ENCODE assay signal across 24 cellular contexts in the genomic region with DNA sequence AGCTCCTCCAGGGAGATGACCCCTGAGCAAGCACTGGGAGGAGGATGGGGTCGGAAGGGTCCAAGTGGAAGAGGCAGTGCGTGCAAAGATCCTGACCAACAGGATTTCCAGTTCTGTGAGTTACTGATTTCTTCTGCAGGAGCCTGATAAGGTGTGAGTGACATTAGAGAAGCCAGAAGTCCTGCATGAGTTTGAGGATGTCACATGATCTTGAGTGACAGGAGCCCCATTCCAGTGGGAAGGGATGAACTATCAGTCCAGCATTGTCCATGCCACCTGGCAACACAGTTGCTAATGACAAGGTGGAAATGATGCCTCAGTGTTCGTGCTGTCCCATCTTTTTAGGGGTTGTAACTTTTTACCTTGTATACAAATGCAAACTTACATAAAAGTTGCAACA.
DNase-seq lines count a peak whose midpoint lies in the region; ATAC-seq, FAIRE-seq and TF ChIP-seq lines count a peak whose summit lies in the region.
"Had no signal": no experiment of that assay in that cellular context is flagged by ENCODE, and none has a peak within 500 bp of the region (broad histone marks: within the 10 kb centered on the region; RNA-seq: fewer than 3 reads in every experiment).

No MANE protein-coding gene starts in this region.

- H3K9me3 ChIP-seq in body of pancreas = peaks cover 0 to 4% (median 0%) of the 10 kb centered on the region in 3 donors

- H3K27ac Mint-ChIP-seq in activated CD8-positive, alpha-beta memory T cell treated with anti-CD3 and anti-CD28 coated beads, Interleukin-2, amount 10 ng/mL, durations not matched to agents 7 days and 5 days = no peak overlapping the region
- H3K27ac Mint-ChIP-seq: B cell; CD4-positive, CD25-positive, alpha-beta regulatory T cell; CD8-positive, alpha-beta T cell had no signal

- WGBS in body of pancreas, 2 donors = 36 to 46% methylated on average over 3 of the region's 3 CpGs

- no peak for TF ChIP-seq CTCF in bronchial epithelial cell (IDR thresholded peaks at IDR 0.05; ENCODE audit: insufficient read depth, low read length, severe bottlenecking)
- TF ChIP-seq CTCF in body of pancreas (IDR thresholded peaks at IDR 0.05) = no peak

- no peaks in the 10 kb centered on the region for H3K36me3 Mint-ChIP-seq in activated CD8-positive, alpha-beta memory T cell treated with anti-CD3 and anti-CD28 coated beads, Interleukin-2, amount 10 ng/mL, durations not matched to agents 7 days and 5 days
- H3K36me3 Mint-ChIP-seq: CD4-positive, CD25-positive, alpha-beta regulatory T cell; CD8-positive, alpha-beta T cell had no signal

- no peak overlapping the region for H3K27ac ChIP-seq in body of pancreas
- H3K27ac ChIP-seq: 22Rv1, BLaER1, C4-2B, GM23248 had no signal

- H3K36me3 ChIP-seq in bronchial epithelial cell (ENCODE audit: control insufficient read depth, insufficient read depth, low read length) = no peaks in the 10 kb centered on the region
- no peaks in the 10 kb centered on the region for H3K36me3 ChIP-seq in body of pancreas (replicated peaks in 1 of 2; ENCODE audit: insufficient read depth in 1 of 2, low read depth in 2 of 2)
- H3K36me3 ChIP-seq: BLaER1 had no signal

- no peak for ATAC-seq in activated CD8-positive, alpha-beta memory T cell treated with anti-CD3 and anti-CD28 coated beads, Interleukin-2, amount 10 ng/mL, durations not matched to agents 7 days and 5 days
- ATAC-seq in body of pancreas = no peak
- ATAC-seq: CD8-positive, alpha-beta T cell; GM12878 had no signal

- intact Hi-C loops in body of pancreas (cut with DNase I) = no loop called here

- H3K4me1 ChIP-seq in body of pancreas = peaks cover 2% of the 10 kb centered on the region

- peak; percentile 47 for FAIRE-seq in bronchial epithelial cell (lab: Jason Lieb, UNC)
- FAIRE-seq: A204.1, D721Med, GM12878, GM19239, H1 had no signal

- H3K27me3 ChIP-seq in bronchial epithelial cell (ENCODE audit: control insufficient read depth, insufficient read depth, low read length) (no peaks in the 10 kb centered on the region), body of pancreas (no peaks in the 10 kb centered on the region)
- H3K27me3 ChIP-seq: BLaER1 had no signal

- no peak for TF ChIP-seq POLR2A in body of pancreas (IDR thresholded peaks at IDR 0.05)

- H3K4me3 ChIP-seq in bronchial epithelial cell (ENCODE audit: low read depth, low read length) (no peak overlapping the region), body of pancreas (no peak overlapping the region)
- H3K4me3 ChIP-seq: BLaER1, GM12878, GM23248 had no signal

- DNase-seq in activated CD8-positive, alpha-beta memory T cell treated with anti-CD3 and anti-CD28 coated beads, Interleukin-2, amount 10 ng/mL, durations not matched to agents 7 days and 5 days = peak; percentile 28
- DNase-seq in activated CD8-positive, alpha-beta memory T cell treated with anti-CD3 and anti-CD28 coated beads for 24 hours = no peak
- DNase-seq in bronchial epithelial cell (ENCODE audit: low read depth) = no peak
- DNase-seq in islet precursor cell = peak; percentile 16
- DNase-seq in effector CD4-positive, alpha-beta T cell = no peak
- no peak for DNase-seq in body of pancreas
- DNase-seq: CD4-positive, CD25-positive, alpha-beta regulatory T cell; DMS 273 treated with DMSO at 0.1 percent for 48 hours; DMS79; EL; GDM1; GM23248; H7; HCEC 1CT had no signal

- H3K4me3 Mint-ChIP-seq in activated CD8-positive, alpha-beta memory T cell treated with anti-CD3 and anti-CD28 coated beads, Interleukin-2, amount 10 ng/mL, durations not matched to agents 7 days and 5 days = no peak overlapping the region
- H3K4me3 Mint-ChIP-seq: B cell; CD4-positive, CD25-positive, alpha-beta regulatory T cell; CD8-positive, alpha-beta T cell had no signal

- H3K4me1 Mint-ChIP-seq in activated CD8-positive, alpha-beta memory T cell treated with anti-CD3 and anti-CD28 coated beads, Interleukin-2, amount 10 ng/mL, durations not matched to agents 7 days and 5 days = no peaks in the 10 kb centered on the region
- H3K4me1 Mint-ChIP-seq: B cell; CD4-positive, CD25-positive, alpha-beta regulatory T cell had no signal

- CTCF ChIA-PET in activated CD8-positive, alpha-beta memory T cell treated with anti-CD3 and anti-CD28 coated beads, Interleukin-2, amount 10 ng/mL, durations not matched to agents 7 days and 5 days (lab: Charles Lee) = no interaction called here

- H3K9me3 Mint-ChIP-seq in activated CD8-positive, alpha-beta memory T cell treated with anti-CD3 and anti-CD28 coated beads, Interleukin-2, amount 10 ng/mL, durations not matched to agents 7 days and 5 days (ENCODE audit: low read depth) = no peaks in the 10 kb centered on the region

- H3K27me3 Mint-ChIP-seq in activated CD8-positive, alpha-beta memory T cell treated with anti-CD3 and anti-CD28 coated beads, Interleukin-2, amount 10 ng/mL, durations not matched to agents 7 days and 5 days = peaks cover 39% of the 10 kb centered on the region

Comparison
In these comparisons a context has a peak if more than half of its experiments do, and no peak if none do; other contexts are left out.
1. DNase-seq: peak in activated CD8-positive, alpha-beta memory T cell treated with anti-CD3 and anti-CD28 coated beads, Interleukin-2, amount 10 ng/mL, durations not matched to agents 7 days and 5 days (single experiment) and islet precursor cell (single experiment); none in activated CD8-positive, alpha-beta memory T cell treated with anti-CD3 and anti-CD28 coated beads for 24 hours (single experiment), bronchial epithelial cell (single experiment), effector CD4-positive, alpha-beta T cell (single experiment) and body of pancreas (0 of 4).